In genomic region chr19:56105831-56106396, GRCh38 we compare ENCODE assay signal across 8 cellular contexts. TPM values are rescaled to one million over a fixed set of nuclear protein-coding genes. Genes with fewer than 3 reads are reported as not detected.
A peak's percentile ranks its signal among the peaks of the same experiment; 100 is the strongest.
DNase-seq lines count a peak whose midpoint lies in the region; ATAC-seq and TF ChIP-seq lines count a peak whose summit lies in the region.
"Not testable (repeated sequence)": the region's sequence is repeated elsewhere in the genome, so short reads cannot be mapped to it uniquely, and the experiment has no call there.

No MANE protein-coding gene starts in this region.

- not testable (repeated sequence) for H3K27me3 ChIP-seq in A673 (replicated peaks; ENCODE audit: insufficient read depth, low read depth, low read length, poor library complexity); HUES64 (ENCODE audit: insufficient read depth, low read length); esophagus squamous epithelium; lower lobe of right lung (ENCODE audit: low read depth); neural progenitor cell; stomach

- not testable (repeated sequence) for H3K4me2 ChIP-seq in neural progenitor cell

- H3K4me1 ChIP-seq in A673 (ENCODE audit: insufficient read depth, low read length, poor library complexity, severe bottlenecking) (peaks cover 38% of the 10 kb centered on the region), HUES64 (ENCODE audit: insufficient read depth, low read length) (peaks cover 24% of the 10 kb centered on the region), esophagus squamous epithelium (peaks cover 36 to 76% (median 60%) of the 10 kb centered on the region in 3 donors), lower lobe of right lung (peaks cover 48% of the 10 kb centered on the region), neural progenitor cell (peaks cover 18% of the 10 kb centered on the region), stomach (peaks cover 63 to 82% (median 70%) of the 10 kb centered on the region in 4 donors)

- not testable (repeated sequence) for H3F3A ChIP-seq in neural progenitor cell (ENCODE audit: low read depth)

- DNase-seq in A673 (ENCODE audit: low spot score); activated CD8-positive, alpha-beta T cell treated with anti-CD3 and anti-CD28 coated beads, Interleukin-2, amount 10 ng/mL, durations not matched to agents 7 days and 5 days; esophagus squamous epithelium (lab: John Stamatoyannopoulos, UW); neural progenitor cell (ENCODE audit: low spot score); stomach: not testable (repeated sequence)
- DNase-seq in lower lobe of right lung, result peak; percentile 41

- peaks cover 34% of the 10 kb centered on the region for H3K4me1 Mint-ChIP-seq in activated CD8-positive, alpha-beta T cell treated with anti-CD3 and anti-CD28 coated beads, Interleukin-2, amount 10 ng/mL, durations not matched to agents 7 days and 5 days (ENCODE audit: low read depth)
- H3K4me1 Mint-ChIP-seq in brain (peaks cover 48% of the 10 kb centered on the region), neural progenitor cell (peaks cover 49% of the 10 kb centered on the region)

- H3K9me3 ChIP-seq in A673 (ENCODE audit: low read depth, low read length, poor library complexity, severe bottlenecking); HUES64 (ENCODE audit: insufficient read depth, low read depth, low read length); esophagus squamous epithelium; lower lobe of right lung; neural progenitor cell (ENCODE audit: low read depth); stomach: not testable (repeated sequence)

- POLR2A ChIA-PET in A673 (lab: Charles Lee; ENCODE audit: low non-redundant PET); activated CD8-positive, alpha-beta T cell treated with anti-CD3 and anti-CD28 coated beads, Interleukin-2, amount 10 ng/mL, durations not matched to agents 7 days and 5 days (lab: Charles Lee): not testable (repeated sequence)

- not testable (repeated sequence) for H3K4me3 ChIP-seq in A673 (ENCODE audit: low read depth, low read length, poor library complexity, severe bottlenecking); HUES64 (ENCODE audit: low read length); lower lobe of right lung; neural progenitor cell
- peak overlapping the region in 2 of 4 donors; percentile 11 to 44 for H3K4me3 ChIP-seq in esophagus squamous epithelium
- H3K4me3 ChIP-seq in stomach, result peak overlapping the region; percentile 3 to 49 (median 35)

- not testable (repeated sequence) for H2AFZ ChIP-seq in neural progenitor cell (replicated peaks)

- H3K27ac ChIP-seq in A673 (ENCODE audit: low read depth, low read length, poor library complexity, severe bottlenecking) (peak overlapping the region; percentile 82), HUES64 (ENCODE audit: low read depth, low read length) (peak overlapping the region; percentile 85; the same call in 1 of the 2 replicates), esophagus squamous epithelium (peak overlapping the region; percentile 21 to 84 (median 70)), lower lobe of right lung (peak overlapping the region; percentile 80), neural progenitor cell (peak overlapping the region; percentile 70), stomach (peak overlapping the region; percentile 70 to 87 (median 75))

- peaks cover 92% of the 10 kb centered on the region for H3K79me2 ChIP-seq in neural progenitor cell (ENCODE audit: low read depth)

- not testable (repeated sequence) for H3K9ac ChIP-seq in HUES64 (ENCODE audit: low read depth, low read length); neural progenitor cell

- CTCF ChIA-PET in A673 (lab: Charles Lee), result interaction anchor here (0.6 to 0.9 kb wide), 2 partner anchors 64 to 228 kb away, joined by 3 to 6 read pairs; no protein-coding TSS in a partner anchor
- CTCF ChIA-PET in activated CD8-positive, alpha-beta T cell treated with anti-CD3 and anti-CD28 coated beads, Interleukin-2, amount 10 ng/mL, durations not matched to agents 7 days and 5 days (lab: Charles Lee), result interaction anchor here (1.0 to 1.3 kb wide), 3 partner anchors 10 to 227 kb away, joined by 3 to 7 read pairs (median 3); no protein-coding TSS in a partner anchor

- intact Hi-C loops in A673 (cut with micrococcal nuclease; ENCODE audit: unreplicated experiment), result loop anchor here (2.0 kb wide), 1 partner anchor 67 kb away; no protein-coding TSS in a partner anchor
- intact Hi-C loops in esophagus squamous epithelium (cut with DNase I), result loop anchor here (10.0 kb wide), 1 partner anchor 49 kb away; no protein-coding TSS in a partner anchor
- intact Hi-C loops in lower lobe of right lung (cut with DNase I), result not testable (repeated sequence)
- intact Hi-C loops in stomach (cut with DNase I; ENCODE audit: low total_unique reads), result loop anchor here (2.0 kb wide), 1 partner anchor 67 kb away; no protein-coding TSS in a partner anchor

- H4K20me1 ChIP-seq in neural progenitor cell (ENCODE audit: low read depth), result peaks cover 82% of the 10 kb centered on the region

- TF ChIP-seq CTCF in A673 (conservative IDR thresholded peaks at IDR 0.05; ENCODE audit: low read depth, low read length); brain (conservative IDR thresholded peaks at IDR 0.05); esophagus squamous epithelium (IDR thresholded peaks at IDR 0.05); lower lobe of right lung (IDR thresholded peaks at IDR 0.05); neural progenitor cell (IDR thresholded peaks at IDR 0.05); stomach (IDR thresholded peaks at IDR 0.05): not testable (repeated sequence)

- H3K4me3 Mint-ChIP-seq in activated CD8-positive, alpha-beta T cell treated with anti-CD3 and anti-CD28 coated beads, Interleukin-2, amount 10 ng/mL, durations not matched to agents 7 days and 5 days; neural progenitor cell: not testable (repeated sequence)
- peak overlapping the region in 3 of 5 experiments; percentile 39 to 73 (median 61) for H3K4me3 Mint-ChIP-seq in brain

- 95% methylated on average over 61 of the region's 61 CpGs for WGBS in HUES64
- 89 to 92% methylated on average over 44 to 55 of the region's 61 CpGs for whole genome bisulfite sequencing in esophagus squamous epithelium, 2 donors
- WGBS in stomach, 5 donors, result 81 to 91% (median 85%) methylated on average over 49 to 61 of the region's 61 CpGs

- not testable (repeated sequence) for H3K9me3 Mint-ChIP-seq in activated CD8-positive, alpha-beta T cell treated with anti-CD3 and anti-CD28 coated beads, Interleukin-2, amount 10 ng/mL, durations not matched to agents 7 days and 5 days (ENCODE audit: insufficient read depth); brain; neural progenitor cell

- H3K36me3 ChIP-seq in A673 (ENCODE audit: insufficient read depth, low read length, poor library complexity, severe bottlenecking); neural progenitor cell: not testable (repeated sequence)
- H3K36me3 ChIP-seq in HUES64 (ENCODE audit: insufficient read depth, low read length) (peaks cover 18% of the 10 kb centered on the region), esophagus squamous epithelium (peaks cover 4 to 37% (median 13%) of the 10 kb centered on the region in 3 donors), lower lobe of right lung (peaks cover 25% of the 10 kb centered on the region), stomach (peaks cover 20 to 26% (median 25%) of the 10 kb centered on the region in 4 donors)

- TF ChIP-seq EP300 in stomach (IDR thresholded peaks at IDR 0.05), result not testable (repeated sequence)

- not testable (repeated sequence) for H3K27me3 Mint-ChIP-seq in activated CD8-positive, alpha-beta T cell treated with anti-CD3 and anti-CD28 coated beads, Interleukin-2, amount 10 ng/mL, durations not matched to agents 7 days and 5 days (ENCODE audit: low read depth); brain; neural progenitor cell (ENCODE audit: insufficient read depth, low read depth)

- not testable (repeated sequence) for BruUV-seq in A673 (replicated peaks; lab: Mats Ljungman, UMichigan)

- ATAC-seq in activated CD8-positive, alpha-beta T cell treated with anti-CD3 and anti-CD28 coated beads, Interleukin-2, amount 10 ng/mL, durations not matched to agents 7 days and 5 days; lower lobe of right lung: not testable (repeated sequence)

- not testable (repeated sequence) for TF ChIP-seq POLR2A in esophagus squamous epithelium (IDR thresholded peaks at IDR 0.05); stomach (IDR thresholded peaks at IDR 0.05)

- H3K27ac Mint-ChIP-seq in activated CD8-positive, alpha-beta T cell treated with anti-CD3 and anti-CD28 coated beads, Interleukin-2, amount 10 ng/mL, durations not matched to agents 7 days and 5 days, result peak overlapping the region; percentile 36
- H3K27ac Mint-ChIP-seq in brain (peak overlapping the region; percentile 74 to 95 (median 93)), neural progenitor cell (peak overlapping the region; percentile 94)

- H3K36me3 Mint-ChIP-seq in activated CD8-positive, alpha-beta T cell treated with anti-CD3 and anti-CD28 coated beads, Interleukin-2, amount 10 ng/mL, durations not matched to agents 7 days and 5 days (ENCODE audit: low read depth), result peaks cover 12% of the 10 kb centered on the region
- H3K36me3 Mint-ChIP-seq in brain, result peaks cover 46% of the 10 kb centered on the region
- H3K36me3 Mint-ChIP-seq in neural progenitor cell, result peaks cover 20% of the 10 kb centered on the region

RNA-seq across cellular contexts. Expression of gene ZNF787, which starts 15.2 kb away (rescaled TPM):
- total RNA-seq in A673 (2021), result 48.6 and 51.0 TPM in 2 replicates
- 34.4 TPM for polyA plus RNA-seq in HUES64 (2013, experiment 1 of 2)
- polyA plus RNA-seq in HUES64 (2013, experiment 2 of 2), result 34.4 TPM
- total RNA-seq in activated CD8-positive, alpha-beta T cell treated with anti-CD3 and anti-CD28 coated beads, Interleukin-2, amount 10 ng/mL, durations not matched to agents 7 days and 5 days, result 10 to 100 TPM; 30.4 to 31.3 TPM
- 30.6 TPM for polyA plus RNA-seq in brain (ENCODE audit: insufficient read depth, low read depth, low replicate concordance)
- 10 to 100 TPM in 3 of 4 donors, 1 to 10 TPM in 1; 9.9 to 21.3 (median 13.1) TPM for total RNA-seq in esophagus squamous epithelium
- 32.4 TPM for total RNA-seq in lower lobe of right lung
- 2.2 and 30.0 TPM in 2 replicates for total RNA-seq in neural progenitor cell (ENCODE audit: low replicate concordance)
- total RNA-seq in stomach, result 10 to 100 TPM in 4 of 5 donors, 1 to 10 TPM in 1; 2.7 to 77.3 (median 30.3) TPM
- polyA plus RNA-seq in stomach, result 10 to 100 TPM; 22.4 to 29.6 (median 24.8) TPM

RNA-seq across cellular contexts. Expression of gene ZNF444, which starts 35.2 kb away (rescaled TPM):
- total RNA-seq in A673 (2021), result 44.2 and 45.3 TPM in 2 replicates
- polyA plus RNA-seq in HUES64 (2013, experiment 1 of 2), result 25.3 TPM
- 27.6 TPM for polyA plus RNA-seq in HUES64 (2013, experiment 2 of 2)
- 10 to 100 TPM; 29.3 to 30.1 TPM for total RNA-seq in activated CD8-positive, alpha-beta T cell treated with anti-CD3 and anti-CD28 coated beads, Interleukin-2, amount 10 ng/mL, durations not matched to agents 7 days and 5 days
- 39.9 TPM for polyA plus RNA-seq in brain (ENCODE audit: insufficient read depth, low read depth, low replicate concordance)
- total RNA-seq in esophagus squamous epithelium, result 10 to 100 TPM; 10.6 to 22.1 (median 15.6) TPM
- 38.7 TPM for total RNA-seq in lower lobe of right lung
- 7.0 and 51.8 TPM in 2 replicates for total RNA-seq in neural progenitor cell (ENCODE audit: low replicate concordance)
- total RNA-seq in stomach, result 10 to 100 TPM; 13.4 to 77.0 (median 62.9) TPM
- polyA plus RNA-seq in stomach, result 10 to 100 TPM; 31.9 to 44.7 (median 36.5) TPM

Comparison
In these comparisons a context has a peak if more than half of its experiments do, and no peak if none do; other contexts are left out.
1. H3K27ac Mint-ChIP-seq: peak in every context shown above with its lines; median percentile 94 in neural progenitor cell; 93 in brain; 36 in activated CD8-positive, alpha-beta T cell treated with anti-CD3 and anti-CD28 coated beads, Interleukin-2, amount 10 ng/mL, durations not matched to agents 7 days and 5 days.